Comparison of ENCODE assay signal across 2 cellular contexts in the genomic region with DNA sequence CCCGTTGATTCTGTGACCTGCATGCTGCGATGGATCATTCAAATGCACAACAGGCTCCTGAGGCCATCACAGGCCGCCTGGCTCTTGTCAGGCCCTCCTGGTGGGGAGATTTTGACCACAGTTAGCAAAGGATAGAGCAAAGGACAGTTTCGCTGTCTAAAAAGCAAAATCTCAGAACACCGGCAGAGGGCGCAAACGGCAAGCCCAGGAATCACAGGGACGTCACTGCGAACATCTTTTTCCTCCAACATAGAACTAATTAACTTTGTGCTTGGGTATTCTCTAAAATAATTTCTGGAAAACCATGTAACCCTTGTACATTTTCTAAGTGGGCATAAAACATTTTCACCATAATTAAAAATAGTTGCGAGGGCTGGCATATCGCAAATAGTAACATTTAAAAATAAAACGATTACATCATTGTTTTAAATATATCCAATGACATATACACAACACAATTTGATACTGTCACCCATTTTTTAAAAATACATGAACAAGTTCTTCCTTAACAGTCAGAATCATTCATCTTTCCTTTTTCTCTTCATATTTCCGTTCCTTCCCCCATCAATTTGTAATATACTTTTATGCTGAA.
TF ChIP-seq lines count a peak whose summit lies in the region.

No MANE protein-coding gene starts in this region.

TF ChIP-seq in A549, 52 proteins besides CTCF, POLR2A, EP300 and RAD21 (continued from another document):
- TF ChIP-seq, protein P1, sequence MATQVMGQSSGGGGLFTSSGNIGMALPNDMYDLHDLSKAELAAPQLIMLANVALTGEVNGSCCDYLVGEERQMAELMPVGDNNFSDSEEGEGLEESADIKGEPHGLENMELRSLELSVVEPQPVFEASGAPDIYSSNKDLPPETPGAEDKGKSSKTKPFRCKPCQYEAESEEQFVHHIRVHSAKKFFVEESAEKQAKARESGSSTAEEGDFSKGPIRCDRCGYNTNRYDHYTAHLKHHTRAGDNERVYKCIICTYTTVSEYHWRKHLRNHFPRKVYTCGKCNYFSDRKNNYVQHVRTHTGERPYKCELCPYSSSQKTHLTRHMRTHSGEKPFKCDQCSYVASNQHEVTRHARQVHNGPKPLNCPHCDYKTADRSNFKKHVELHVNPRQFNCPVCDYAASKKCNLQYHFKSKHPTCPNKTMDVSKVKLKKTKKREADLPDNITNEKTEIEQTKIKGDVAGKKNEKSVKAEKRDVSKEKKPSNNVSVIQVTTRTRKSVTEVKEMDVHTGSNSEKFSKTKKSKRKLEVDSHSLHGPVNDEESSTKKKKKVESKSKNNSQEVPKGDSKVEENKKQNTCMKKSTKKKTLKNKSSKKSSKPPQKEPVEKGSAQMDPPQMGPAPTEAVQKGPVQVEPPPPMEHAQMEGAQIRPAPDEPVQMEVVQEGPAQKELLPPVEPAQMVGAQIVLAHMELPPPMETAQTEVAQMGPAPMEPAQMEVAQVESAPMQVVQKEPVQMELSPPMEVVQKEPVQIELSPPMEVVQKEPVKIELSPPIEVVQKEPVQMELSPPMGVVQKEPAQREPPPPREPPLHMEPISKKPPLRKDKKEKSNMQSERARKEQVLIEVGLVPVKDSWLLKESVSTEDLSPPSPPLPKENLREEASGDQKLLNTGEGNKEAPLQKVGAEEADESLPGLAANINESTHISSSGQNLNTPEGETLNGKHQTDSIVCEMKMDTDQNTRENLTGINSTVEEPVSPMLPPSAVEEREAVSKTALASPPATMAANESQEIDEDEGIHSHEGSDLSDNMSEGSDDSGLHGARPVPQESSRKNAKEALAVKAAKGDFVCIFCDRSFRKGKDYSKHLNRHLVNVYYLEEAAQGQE (IDR thresholded peaks at IDR 0.05) = no peak

TF ChIP-seq in HepG2, 621 proteins besides CTCF, POLR2A, EP300 and RAD21 (continued from another document and continues in another):
- TF ChIP-seq ATF2 (CRISPR knock-in tag; IDR thresholded peaks at IDR 0.05) (peak; percentile 11; the same call in 1 of the 2 replicates), ERF (CRISPR knock-in tag; IDR thresholded peaks at IDR 0.05) (peak; percentile 41; the same call in 1 of the 2 replicates), XRCC5 (optimal IDR thresholded peaks at IDR 0.05; ENCODE audit: low read length) (peak; percentile 30), RXRB (CRISPR knock-in tag; IDR thresholded peaks at IDR 0.05; ENCODE audit: borderline replicate concordance) (0 out of 2 replicates have a peak, but pooled peaks have one; percentile 31), PLRG1 (conservative IDR thresholded peaks at IDR 0.05) (no peak), HOXA3 (CRISPR knock-in tag; IDR thresholded peaks at IDR 0.05) (0 out of 2 replicates have a peak, but pooled peaks have one; percentile 20), MIXL1 (CRISPR knock-in tag; IDR thresholded peaks at IDR 0.05) (peak; percentile 36; the same call in 1 of the 2 replicates), SALL1 (CRISPR knock-in tag; IDR thresholded peaks at IDR 0.05) (peak; percentile 26; the same call in 1 of the 2 replicates), KAT8 (CRISPR knock-in tag; IDR thresholded peaks at IDR 0.05) (peak; percentile 43; the same call in 1 of the 2 replicates), FOXJ3 (CRISPR knock-in tag; IDR thresholded peaks at IDR 0.05; ENCODE audit: borderline replicate concordance) (no peak), BORCS8-MEF2B (CRISPR knock-in tag; IDR thresholded peaks at IDR 0.05) (0 out of 2 replicates have a peak, but pooled peaks have one; percentile 29), TEAD3 (CRISPR knock-in tag; optimal IDR thresholded peaks at IDR 0.05; ENCODE audit: borderline replicate concordance) (peak; percentile 16), POGZ (CRISPR knock-in tag; IDR thresholded peaks at IDR 0.05) (no peak), YEATS2 (CRISPR knock-in tag; IDR thresholded peaks at IDR 0.05; ENCODE audit: borderline replicate concordance) (peak; percentile 37; the same call in 1 of the 2 replicates), MXD4 (CRISPR knock-in tag; IDR thresholded peaks at IDR 0.05) (0 out of 2 replicates have a peak, but pooled peaks have one; percentile 47), STAG1 (CRISPR knock-in tag; IDR thresholded peaks at IDR 0.05) (peak; percentile 95), KMT2A (CRISPR knock-in tag; IDR thresholded peaks at IDR 0.05) (peak; percentile 45; the same call in 1 of the 2 replicates), TARDBP (CRISPR knock-in tag; IDR thresholded peaks at IDR 0.05) (no peak), CBX5 (CRISPR knock-in tag; IDR thresholded peaks at IDR 0.05; ENCODE audit: borderline replicate concordance) (0 out of 2 replicates have a peak, but pooled peaks have one; percentile 39), GATAD2A (CRISPR knock-in tag; IDR thresholded peaks at IDR 0.05) (peak; percentile 56; the same call in 1 of the 2 replicates), FOXK1 (CRISPR knock-in tag; IDR thresholded peaks at IDR 0.05; ENCODE audit: borderline replicate concordance, low read depth) (peak; percentile 35; the same call in 1 of the 2 replicates), EEA1 (CRISPR knock-in tag; IDR thresholded peaks at IDR 0.05; ENCODE audit: borderline replicate concordance) (no peak), SMAD3 (CRISPR knock-in tag; IDR thresholded peaks at IDR 0.05) (peak; percentile 58; the same call in 1 of the 2 replicates), HNF4A (CRISPR knock-in tag; IDR thresholded peaks at IDR 0.05) (peak; percentile 44; the same call in 1 of the 2 replicates), ZNF740 (CRISPR knock-in tag; IDR thresholded peaks at IDR 0.05) (no peak), NFKB2 (CRISPR knock-in tag; IDR thresholded peaks at IDR 0.05; ENCODE audit: borderline replicate concordance) (no peak), ATF7 (IDR thresholded peaks at IDR 0.05) (peak; percentile 93), ATF7 (CRISPR knock-in tag; IDR thresholded peaks at IDR 0.05) (no peak), SOX6 (IDR thresholded peaks at IDR 0.05) (no peak), SOX6 (CRISPR knock-in tag; IDR thresholded peaks at IDR 0.05) (peak; percentile 38; the same call in 1 of the 2 replicates), SOX5 (CRISPR knock-in tag; IDR thresholded peaks at IDR 0.05; ENCODE audit: borderline replicate concordance) (no peak), FOXA3 (CRISPR knock-in tag; IDR thresholded peaks at IDR 0.05) (peak; percentile 37; the same call in 1 of the 2 replicates), POLR2AphosphoS5 (IDR thresholded peaks at IDR 0.05; ENCODE audit: low read depth, low read length) (no peak), SAP130 (CRISPR knock-in tag; IDR thresholded peaks at IDR 0.05; ENCODE audit: low read depth) (peak; percentile 31; the same call in 1 of the 2 replicates), NBN (conservative IDR thresholded peaks at IDR 0.05) (no peak), SOX13 (IDR thresholded peaks at IDR 0.05) (no peak), SOX13 (CRISPR knock-in tag; conservative IDR thresholded peaks at IDR 0.05 in 1 of 2, IDR thresholded peaks at IDR 0.05 in 1 of 2) (0 out of 4 replicates have a peak, but pooled peaks of 1 of the 2 experiments have one; percentile 13), ARID5B (CRISPR knock-in tag; IDR thresholded peaks at IDR 0.05) (peak; percentile 40; the same call in 1 of the 2 replicates)
- TF ChIP-seq, protein P2, sequence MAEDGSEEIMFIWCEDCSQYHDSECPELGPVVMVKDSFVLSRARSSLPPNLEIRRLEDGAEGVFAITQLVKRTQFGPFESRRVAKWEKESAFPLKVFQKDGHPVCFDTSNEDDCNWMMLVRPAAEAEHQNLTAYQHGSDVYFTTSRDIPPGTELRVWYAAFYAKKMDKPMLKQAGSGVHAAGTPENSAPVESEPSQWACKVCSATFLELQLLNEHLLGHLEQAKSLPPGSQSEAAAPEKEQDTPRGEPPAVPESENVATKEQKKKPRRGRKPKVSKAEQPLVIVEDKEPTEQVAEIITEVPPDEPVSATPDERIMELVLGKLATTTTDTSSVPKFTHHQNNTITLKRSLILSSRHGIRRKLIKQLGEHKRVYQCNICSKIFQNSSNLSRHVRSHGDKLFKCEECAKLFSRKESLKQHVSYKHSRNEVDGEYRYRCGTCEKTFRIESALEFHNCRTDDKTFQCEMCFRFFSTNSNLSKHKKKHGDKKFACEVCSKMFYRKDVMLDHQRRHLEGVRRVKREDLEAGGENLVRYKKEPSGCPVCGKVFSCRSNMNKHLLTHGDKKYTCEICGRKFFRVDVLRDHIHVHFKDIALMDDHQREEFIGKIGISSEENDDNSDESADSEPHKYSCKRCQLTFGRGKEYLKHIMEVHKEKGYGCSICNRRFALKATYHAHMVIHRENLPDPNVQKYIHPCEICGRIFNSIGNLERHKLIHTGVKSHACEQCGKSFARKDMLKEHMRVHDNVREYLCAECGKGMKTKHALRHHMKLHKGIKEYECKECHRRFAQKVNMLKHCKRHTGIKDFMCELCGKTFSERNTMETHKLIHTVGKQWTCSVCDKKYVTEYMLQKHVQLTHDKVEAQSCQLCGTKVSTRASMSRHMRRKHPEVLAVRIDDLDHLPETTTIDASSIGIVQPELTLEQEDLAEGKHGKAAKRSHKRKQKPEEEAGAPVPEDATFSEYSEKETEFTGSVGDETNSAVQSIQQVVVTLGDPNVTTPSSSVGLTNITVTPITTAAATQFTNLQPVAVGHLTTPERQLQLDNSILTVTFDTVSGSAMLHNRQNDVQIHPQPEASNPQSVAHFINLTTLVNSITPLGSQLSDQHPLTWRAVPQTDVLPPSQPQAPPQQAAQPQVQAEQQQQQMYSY (CRISPR knock-in tag; IDR thresholded peaks at IDR 0.05) = no peak
- TF ChIP-seq, protein P3, sequence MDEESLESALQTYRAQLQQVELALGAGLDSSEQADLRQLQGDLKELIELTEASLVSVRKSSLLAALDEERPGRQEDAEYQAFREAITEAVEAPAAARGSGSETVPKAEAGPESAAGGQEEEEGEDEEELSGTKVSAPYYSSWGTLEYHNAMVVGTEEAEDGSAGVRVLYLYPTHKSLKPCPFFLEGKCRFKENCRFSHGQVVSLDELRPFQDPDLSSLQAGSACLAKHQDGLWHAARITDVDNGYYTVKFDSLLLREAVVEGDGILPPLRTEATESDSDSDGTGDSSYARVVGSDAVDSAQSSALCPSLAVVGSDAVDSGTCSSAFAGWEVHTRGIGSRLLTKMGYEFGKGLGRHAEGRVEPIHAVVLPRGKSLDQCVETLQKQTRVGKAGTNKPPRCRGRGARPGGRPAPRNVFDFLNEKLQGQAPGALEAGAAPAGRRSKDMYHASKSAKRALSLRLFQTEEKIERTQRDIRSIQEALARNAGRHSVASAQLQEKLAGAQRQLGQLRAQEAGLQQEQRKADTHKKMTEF (CRISPR knock-in tag; IDR thresholded peaks at IDR 0.05) = peak; percentile 38; the same call in 1 of the 2 replicates
- TF ChIP-seq, protein P4, sequence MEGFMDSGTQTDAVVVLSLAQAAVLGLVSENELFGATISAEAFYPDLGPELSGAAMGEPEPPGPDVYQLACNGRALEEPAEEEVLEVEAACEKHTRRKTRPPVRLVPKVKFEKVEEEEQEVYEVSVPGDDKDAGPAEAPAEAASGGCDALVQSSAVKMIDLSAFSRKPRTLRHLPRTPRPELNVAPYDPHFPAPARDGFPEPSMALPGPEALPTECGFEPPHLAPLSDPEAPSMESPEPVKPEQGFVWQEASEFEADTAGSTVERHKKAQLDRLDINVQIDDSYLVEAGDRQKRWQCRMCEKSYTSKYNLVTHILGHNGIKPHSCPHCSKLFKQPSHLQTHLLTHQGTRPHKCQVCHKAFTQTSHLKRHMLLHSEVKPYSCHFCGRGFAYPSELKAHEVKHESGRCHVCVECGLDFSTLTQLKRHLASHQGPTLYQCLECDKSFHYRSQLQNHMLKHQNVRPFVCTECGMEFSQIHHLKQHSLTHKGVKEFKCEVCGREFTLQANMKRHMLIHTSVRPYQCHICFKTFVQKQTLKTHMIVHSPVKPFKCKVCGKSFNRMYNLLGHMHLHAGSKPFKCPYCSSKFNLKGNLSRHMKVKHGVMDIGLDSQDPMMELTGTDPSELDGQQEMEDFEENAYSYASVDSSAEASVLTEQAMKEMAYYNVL (CRISPR knock-in tag; IDR thresholded peaks at IDR 0.05; ENCODE audit: borderline replicate concordance) = no peak
